Comparison of ENCODE assay signal across 37 cellular contexts in genomic region chr2:148819019-148819418, GRCh38.
"Had no signal": no experiment of that assay in that cellular context is flagged by ENCODE, and none has a peak within 500 bp of the region (broad histone marks: within the 10 kb centered on the region; RNA-seq: fewer than 3 reads in every experiment).

No MANE protein-coding gene starts in this region.

- H3K36me3 ChIP-seq: breast epithelium, Peyer's patch, SJSA1 had no signal

- ATAC-seq: activated CD4-positive, alpha-beta T cell treated with anti-CD3 and anti-CD28 coated beads for 36 hours; activated CD4-positive, CD25-positive, alpha-beta regulatory T cell treated with anti-CD3 and anti-CD28 coated beads, Interleukin-2, amount 50 U/mL, for 24 hours; activated CD8-positive, alpha-beta T cell treated with anti-CD3 and anti-CD28 coated beads, Interleukin-2, amount 10 ng/mL, durations not matched to agents 7 days and 5 days; body of pancreas; PC-3 had no signal

- H3K4me1 ChIP-seq: breast epithelium, Peyer's patch had no signal

- H3K27ac ChIP-seq: body of pancreas, breast epithelium, KMS-11, Peyer's patch, SJSA1 had no signal

- DNase-seq: activated CD4-positive, alpha-beta T cell treated with anti-CD3 and anti-CD28 coated beads for 36 hours; activated CD4-positive, alpha-beta T cell treated with anti-CD3 and anti-CD28 coated beads, Interleukin-2, amount 10 ng/mL, durations not matched to agents 7 days and 5 days; activated CD4-positive, alpha-beta T cell treated with anti-CD3 and anti-CD28 coated beads, Interleukin-2, amount 50 U/mL, for 48 hours; activated CD8-positive, alpha-beta T cell treated with anti-CD3 and anti-CD28 coated beads, Interleukin-2, amount 10 ng/mL, durations not matched to agents 7 days and 5 days; activated gamma-delta T cell; activated naive CD4-positive, alpha-beta T cell treated with Interleukin-2 at 50 U/mL for 16 hours; activated naive CD8-positive, alpha-beta T cell treated with anti-CD3 and anti-CD28 coated beads, Interleukin-2, amount 10 ng/mL, durations not matched to agents 7 days and 5 days; activated T-cell treated with anti-CD3 and anti-CD28 coated beads, Interleukin-2, amount 50 U/mL, for 24 hours; body of pancreas; cerebellar nuclear complex; MM.1S; MV-4-11; NCI-H1092; NCI-H1436 treated with DMSO at 0.1 percent for 48 hours; NCI-H1694 treated with DMSO at 0.1 percent for 48 hours; NCI-H2029; NCI-H2107; NCI-H226; NCI-H446 treated with DMSO at 0.1 percent for 48 hours; NCI-H524; NCI-H69; NK-92 treated with Interleukin-12 subunit alpha and Interleukin-12 subunit beta, amount 100 ng/mL, for 24 hours; PC-3; Peyer's patch; RPMI8226; SHP77 treated with DMSO at 0.1 percent for 48 hours; SK-N-SH had no signal

- H3K9ac ChIP-seq: KMS-11, SK-N-SH had no signal

- H3K27me3 ChIP-seq: body of pancreas, breast epithelium, Peyer's patch had no signal

- FAIRE-seq: astrocyte, TTC549 had no signal

- H3K9me3 ChIP-seq: body of pancreas, breast epithelium, Peyer's patch, SJSA1, SK-N-SH had no signal

- H3K9me3 Mint-ChIP-seq: activated CD4-positive, alpha-beta T cell treated with anti-CD3 and anti-CD28 coated beads, Interleukin-2, amount 10 ng/mL, durations not matched to agents 7 days and 5 days; activated naive CD4-positive, alpha-beta T cell treated with anti-CD3 and anti-CD28 coated beads, Interleukin-2, amount 50 U/mL, for 24 hours; activated naive CD8-positive, alpha-beta T cell treated with anti-CD3 and anti-CD28 coated beads, Interleukin-2, amount 10 ng/mL, durations not matched to agents 7 days and 5 days; activated T-cell treated with anti-CD3 and anti-CD28 coated beads, Interleukin-2, amount 50 U/mL, for 24 hours; activated T-helper 2 cell treated with anti-CD3 and anti-CD28 coated beads, Interferon-gamma antibody, Interleukin-2, Interleukin-4, amounts not matched to agents 10 μg/mL and 5 μg/mL and 100 μg/mL, durations not matched to agents 14 hours and 24 hours and 36 hours; T-helper 1 cell treated with Interleukin-12 subunit alpha and Interleukin-12 subunit beta and Interleukin-4 antibody, amounts not matched to agents 30 μg/mL and 1 μg/mL, for 36 hours; T-helper 2 cell treated with Interferon-gamma antibody and Interleukin-4, amounts not matched to agents 5 μg/mL and 100 μg/mL, for 36 hours had no signal

- H3K36me3 Mint-ChIP-seq: activated naive CD4-positive, alpha-beta T cell treated with anti-CD3 and anti-CD28 coated beads, Interleukin-2, amount 50 U/mL, for 24 hours; activated naive CD8-positive, alpha-beta T cell treated with anti-CD3 and anti-CD28 coated beads, Interleukin-2, amount 10 ng/mL, durations not matched to agents 7 days and 5 days had no signal

- H3K4me3 ChIP-seq: body of pancreas, breast epithelium, Peyer's patch, SJSA1 had no signal

- H3K4me3 Mint-ChIP-seq: activated CD4-positive, alpha-beta T cell treated with anti-CD3 and anti-CD28 coated beads for 36 hours; activated CD4-positive, alpha-beta T cell treated with anti-CD3 and anti-CD28 coated beads, Interleukin-2, amount 10 ng/mL, durations not matched to agents 7 days and 5 days; activated CD8-positive, alpha-beta T cell treated with anti-CD3 and anti-CD28 coated beads, Interleukin-2, amount 10 ng/mL, durations not matched to agents 7 days and 5 days; activated naive CD4-positive, alpha-beta T cell treated with anti-CD3 and anti-CD28 coated beads, Interleukin-2, amount 50 U/mL, for 24 hours; activated naive CD8-positive, alpha-beta T cell treated with anti-CD3 and anti-CD28 coated beads, Interleukin-2, amount 10 ng/mL, durations not matched to agents 7 days and 5 days; activated T-cell treated with anti-CD3 and anti-CD28 coated beads, Interleukin-2, amount 50 U/mL, for 24 hours; T-helper 1 cell treated with Interleukin-12 subunit alpha and Interleukin-12 subunit beta and Interleukin-4 antibody, amounts not matched to agents 30 μg/mL and 1 μg/mL, for 36 hours; T-helper 2 cell treated with Interferon-gamma antibody and Interleukin-4, amounts not matched to agents 5 μg/mL and 100 μg/mL, for 36 hours had no signal

- H3K27ac Mint-ChIP-seq: activated CD4-positive, alpha-beta T cell treated with anti-CD3 and anti-CD28 coated beads for 36 hours; activated CD4-positive, alpha-beta T cell treated with anti-CD3 and anti-CD28 coated beads, Interleukin-2, amount 10 ng/mL, durations not matched to agents 7 days and 5 days; activated CD8-positive, alpha-beta T cell treated with anti-CD3 and anti-CD28 coated beads, Interleukin-2, amount 10 ng/mL, durations not matched to agents 7 days and 5 days; activated naive CD4-positive, alpha-beta T cell treated with anti-CD3 and anti-CD28 coated beads, Interleukin-2, amount 50 U/mL, for 24 hours; activated naive CD8-positive, alpha-beta T cell treated with anti-CD3 and anti-CD28 coated beads, Interleukin-2, amount 10 ng/mL, durations not matched to agents 7 days and 5 days; activated T-cell treated with anti-CD3 and anti-CD28 coated beads, Interleukin-2, amount 50 U/mL, for 24 hours; activated T-helper 2 cell treated with anti-CD3 and anti-CD28 coated beads, Interferon-gamma antibody, Interleukin-2, Interleukin-4, amounts not matched to agents 10 μg/mL and 5 μg/mL and 100 μg/mL, durations not matched to agents 14 hours and 24 hours and 36 hours; T-helper 1 cell treated with Interleukin-12 subunit alpha and Interleukin-12 subunit beta and Interleukin-4 antibody, amounts not matched to agents 30 μg/mL and 1 μg/mL, for 36 hours; T-helper 2 cell treated with Interferon-gamma antibody and Interleukin-4, amounts not matched to agents 5 μg/mL and 100 μg/mL, for 36 hours had no signal

- H3K4me2 ChIP-seq: KMS-11, SK-N-SH had no signal
